8 cellular contexts compared by ENCODE assay signal in genomic region chr1:202807367-202807925, GRCh38. TPM values are rescaled to one million over a fixed set of nuclear protein-coding genes. Genes with fewer than 3 reads are reported as not detected.
DNase-seq lines count a peak whose midpoint lies in the region; ATAC-seq, FAIRE-seq and TF ChIP-seq lines count a peak whose summit lies in the region.

No MANE protein-coding gene starts in this region.

- ATAC-seq in stimulated activated naive CD8-positive, alpha-beta T cell treated with anti-CD3 and anti-CD28 coated beads, Interleukin-15, Interleukin-2, amounts not matched to agents 100 U/mL and 50 U/mL, for 24 hours = no peak

- TF ChIP-seq CTCF in LNCaP clone FGC (IDR thresholded peaks at IDR 0.05; ENCODE audit: control insufficient read depth, extremely low read depth, insufficient read depth) (no peak), endothelial cell of umbilical vein (IDR thresholded peaks at IDR 0.05; ENCODE audit: extremely low read depth in 1 of 2, insufficient read depth in 1 of 2, low read depth in 1 of 2, low read length in 2 of 2) (no peak)

- peaks cover 8% of the 10 kb centered on the region for H4K20me1 ChIP-seq in endothelial cell of umbilical vein (replicated peaks; ENCODE audit: control insufficient read depth, extremely low read depth, insufficient read depth, low read length)

- peak overlapping the region; percentile 16 for H2AFZ ChIP-seq in endothelial cell of umbilical vein (ENCODE audit: low read depth, low read length)

- no peaks in the 10 kb centered on the region for H3K9me1 ChIP-seq in endothelial cell of umbilical vein (replicated peaks; ENCODE audit: control insufficient read depth, extremely low read depth, insufficient read depth, low read length)

- peak; percentile 36 for DNase-seq in COLO668 (lab: John Stamatoyannopoulos, UW; ENCODE audit: unreplicated experiment)
- no peak for DNase-seq in LNCaP clone FGC (ENCODE audit: low read depth)
- peak; percentile 71 for DNase-seq in activated CD8-positive, alpha-beta memory T cell treated with anti-CD3 and anti-CD28 coated beads for 24 hours
- no peak for DNase-seq in endothelial cell of umbilical vein (ENCODE audit: low read depth, low spot score)
- peak; percentile 48 for DNase-seq in stimulated activated naive CD8-positive, alpha-beta T cell treated with anti-CD3 and anti-CD28 coated beads, Interleukin-15, Interleukin-2, amounts not matched to agents 100 U/mL and 50 U/mL, for 24 hours
- no peak for DNase-seq in putamen (ENCODE audit: low spot score)
- no peak for DNase-seq in GDM1 (lab: John Stamatoyannopoulos, UW)

- CTCF ChIA-PET in endothelial cell of umbilical vein (lab: Charles Lee) = interaction anchor here (1.1 kb wide), 1 partner anchor 45 kb away, joined by 3 read pairs; no protein-coding TSS in a partner anchor

- peak overlapping the region; percentile 76 for H3K9ac ChIP-seq in endothelial cell of umbilical vein (replicated peaks; ENCODE audit: extremely low read depth, insufficient read depth, low read length)
- H3K9ac ChIP-seq in mucosa of stomach (ENCODE audit: low read length) = peak overlapping the region; percentile 90

- POLR2A ChIA-PET in endothelial cell of umbilical vein (lab: Charles Lee) = no interaction called here

- peaks cover 55% of the 10 kb centered on the region for H3K79me2 ChIP-seq in endothelial cell of umbilical vein (ENCODE audit: control insufficient read depth, insufficient read depth, low read length)

- H3K9me3 ChIP-seq in endothelial cell of umbilical vein (replicated peaks; ENCODE audit: control insufficient read depth, insufficient read depth, low read length) (no peaks in the 10 kb centered on the region), mucosa of stomach (ENCODE audit: control insufficient read depth, low read length) (no peaks in the 10 kb centered on the region)

- H3K27ac ChIP-seq in endothelial cell of umbilical vein (ENCODE audit: insufficient read depth, low read depth, low read length) = peak overlapping the region; percentile 19

- peak overlapping the region; percentile 84 for H3K4me3 ChIP-seq in LNCaP clone FGC (ENCODE audit: low read depth, low read length)
- peak overlapping the region; percentile 71 to 99 (median 93) for H3K4me3 ChIP-seq in endothelial cell of umbilical vein (replicated peaks in 1 of 3; ENCODE audit: insufficient read depth in 1 of 3, low read depth in 1 of 3, low read length in 3 of 3)
- H3K4me3 ChIP-seq in mucosa of stomach (ENCODE audit: low read length) = peak overlapping the region; percentile 73

- intact Hi-C loops in endothelial cell of umbilical vein (cut with micrococcal nuclease) = no loop called here

- H3K27me3 ChIP-seq in endothelial cell of umbilical vein (ENCODE audit: control insufficient read depth in 2 of 2, insufficient read depth in 2 of 2, low read length in 2 of 2) = peaks cover 7 to 9% of the 10 kb centered on the region in 2 experiments
- H3K27me3 ChIP-seq in mucosa of stomach (ENCODE audit: control insufficient read depth, insufficient read depth, low read length) = no peaks in the 10 kb centered on the region

- H3K4me1 ChIP-seq in endothelial cell of umbilical vein (ENCODE audit: control insufficient read depth, extremely low read depth, insufficient read depth, low read length) (peaks cover 13% of the 10 kb centered on the region), mucosa of stomach (ENCODE audit: control insufficient read depth, insufficient read depth, low read length) (peaks cover 35% of the 10 kb centered on the region)

- no peak for FAIRE-seq in endothelial cell of umbilical vein (lab: Jason Lieb, UNC)

- peak overlapping the region; percentile 20 for H3K4me2 ChIP-seq in endothelial cell of umbilical vein (ENCODE audit: insufficient read depth, low read length)

- dilution Hi-C loops in endothelial cell of umbilical vein (cut with MboI; ENCODE audit: extremely low pct_ligation_motif_present, low sequenced_read_pairs) = no loop called here

- no TSS peak for BruUV-seq in endothelial cell of umbilical vein (replicated peaks; lab: Mats Ljungman, UMichigan)

- no peaks in the 10 kb centered on the region for H3K36me3 ChIP-seq in endothelial cell of umbilical vein (ENCODE audit: control insufficient read depth in 2 of 2, extremely low read depth in 1 of 2, insufficient read depth in 2 of 2, low read length in 2 of 2)
- H3K36me3 ChIP-seq in mucosa of stomach (ENCODE audit: control insufficient read depth, insufficient read depth, low read length) = no peaks in the 10 kb centered on the region

- no peak for TF ChIP-seq POLR2A in endothelial cell of umbilical vein (IDR thresholded peaks at IDR 0.05; ENCODE audit: low read depth, low read length)

TF ChIP-seq in endothelial cell of umbilical vein, 7 proteins besides CTCF, POLR2A, EP300 and RAD21:
- TF ChIP-seq EZH2 (IDR thresholded peaks at IDR 0.05; ENCODE audit: borderline replicate concordance, low read depth, low read length, severe bottlenecking) (no peak), JUN (IDR thresholded peaks at IDR 0.05; ENCODE audit: borderline replicate concordance, insufficient read depth, insufficient read length, low read depth) (no peak), FOS (IDR thresholded peaks at IDR 0.05; ENCODE audit: borderline replicate concordance, insufficient read depth, low read length) (no peak), MAX (IDR thresholded peaks at IDR 0.05; ENCODE audit: insufficient read depth, insufficient read length) (no peak), GATA2 (IDR thresholded peaks at IDR 0.05; ENCODE audit: insufficient read depth, insufficient read length, low read depth, low read length) (no peak), MYC (IDR thresholded peaks at IDR 0.05; ENCODE audit: low read depth, low read length) (no peak), POLR2AphosphoS5 (IDR thresholded peaks at IDR 0.05; ENCODE audit: insufficient read depth, low read depth, low read length) (no peak)
TF ChIP-seq in endothelial cell of umbilical vein: peak in this region for 0.

RNA-seq across cellular contexts. Expression of gene KDM5B, which starts 0.8 kb away (rescaled TPM):
- total RNA-seq in endothelial cell of umbilical vein = 65.5 and 69.8 TPM in 2 replicates
- 25.2 and 25.9 TPM in 2 replicates for polyA plus RNA-seq in endothelial cell of umbilical vein
- polyA plus RNA-seq in endothelial cell of umbilical vein (2011; cell fraction: cytosol; rRNA removed) = 25.9 and 28.8 TPM in 2 replicates
- 85.8 and 87.1 TPM in 2 replicates for polyA plus RNA-seq in endothelial cell of umbilical vein (2011; cell fraction: nucleus; rRNA removed)
- 33.0 and 34.5 TPM in 2 replicates for polyA plus RNA-seq in endothelial cell of umbilical vein (2012)
- 107 and 108 TPM in 2 replicates for polyA minus RNA-seq in endothelial cell of umbilical vein
- polyA minus RNA-seq in endothelial cell of umbilical vein (2011; cell fraction: cytosol; rRNA and poly(A)+ RNA removed) = 14.7 TPM
- polyA minus RNA-seq in endothelial cell of umbilical vein (2011; cell fraction: nucleus; rRNA and poly(A)+ RNA removed) = 138 and 155 TPM in 2 replicates

RNA-seq across cellular contexts. Expression of gene PCAT6, which starts 3.3 kb away (rescaled TPM):
- 1.5 and 1.7 TPM in 2 replicates for total RNA-seq in endothelial cell of umbilical vein
- 2.4 and 2.9 TPM in 2 replicates for polyA plus RNA-seq in endothelial cell of umbilical vein
- polyA plus RNA-seq in endothelial cell of umbilical vein (2011; cell fraction: cytosol; rRNA removed) = 1.3 and 1.6 TPM in 2 replicates
- 0.85 and 1.2 TPM in 2 replicates for polyA plus RNA-seq in endothelial cell of umbilical vein (2011; cell fraction: nucleus; rRNA removed)
- polyA plus RNA-seq in endothelial cell of umbilical vein (2012) = 2.0 and 4.7 TPM in 2 replicates
- 0.87 and 0.96 TPM in 2 replicates for polyA minus RNA-seq in endothelial cell of umbilical vein
- polyA minus RNA-seq in endothelial cell of umbilical vein (2011; cell fraction: cytosol; rRNA and poly(A)+ RNA removed) = not detected
- polyA minus RNA-seq in endothelial cell of umbilical vein (2011; cell fraction: nucleus; rRNA and poly(A)+ RNA removed) = 1.2 and 2.5 TPM in 2 replicates

Comparison
In these comparisons a context has a peak if more than half of its experiments do, and no peak if none do; other contexts are left out.
1. DNase-seq: peak in COLO668 (single experiment), activated CD8-positive, alpha-beta memory T cell treated with anti-CD3 and anti-CD28 coated beads for 24 hours (single experiment) and stimulated activated naive CD8-positive, alpha-beta T cell treated with anti-CD3 and anti-CD28 coated beads, Interleukin-15, Interleukin-2, amounts not matched to agents 100 U/mL and 50 U/mL, for 24 hours (single experiment); none in LNCaP clone FGC (single experiment), endothelial cell of umbilical vein (single experiment), putamen (single experiment) and GDM1 (single experiment).
2. Peak in every context shown above with its lines, with median percentiles within 50 percentile points of each other: H3K4me3 ChIP-seq.